8 cellular contexts compared by ENCODE assay signal in genomic region chr16:30409125-30410060, GRCh38. TPM values are rescaled to one million over a fixed set of nuclear protein-coding genes. Genes with fewer than 3 reads are reported as not detected.
DNase-seq lines count a peak whose midpoint lies in the region; FAIRE-seq and TF ChIP-seq lines count a peak whose summit lies in the region.

No MANE protein-coding gene starts in this region.

- DNase-seq in AG09309 (ENCODE audit: low read depth) (no peak), GM20000 (ENCODE audit: low spot score) (peak; percentile 93), MV-4-11 (lab: John Stamatoyannopoulos, UW) (peak; percentile 79), SK-N-DZ (ENCODE audit: low spot score) (peak; percentile 88), frontal cortex (ENCODE audit: low spot score in 2 of 2) (peak; percentile 81 to 84), osteocyte (ENCODE audit: extremely low spot score, unreplicated experiment) (peak; percentile 97), suprapubic skin (ENCODE audit: low spot score in 2 of 2) (peak; percentile 94)
- peak; percentile 79 to 94 (median 93) for DNase-seq in activated naive CD4-positive, alpha-beta T cell (lab: John Stamatoyannopoulos, UW)

- TF ChIP-seq CTCF in AG09309 (IDR thresholded peaks at IDR 0.05; ENCODE audit: control insufficient read depth, insufficient read depth, low read depth, low read length, missing control alignments): peak; percentile 99
- peak; percentile 98 for TF ChIP-seq CTCF in GM20000 (IDR thresholded peaks at IDR 0.05; ENCODE audit: extremely low read depth, missing control alignments)
- TF ChIP-seq CTCF in osteocyte (IDR thresholded peaks at IDR 0.05): peak; percentile 96
- peak; percentile 84 to 93 for TF ChIP-seq CTCF in suprapubic skin (IDR thresholded peaks at IDR 0.05)

- no peak for TF ChIP-seq EP300 in suprapubic skin (IDR thresholded peaks at IDR 0.05)

- TF ChIP-seq POLR2A in suprapubic skin (IDR thresholded peaks at IDR 0.05): no peak

- WGBS in suprapubic skin: 45% methylated on average over 14 of the region's 15 CpGs

- no peaks in the 10 kb centered on the region for H3K27me3 ChIP-seq in suprapubic skin

- H3K4me3 Mint-ChIP-seq in osteocyte (ENCODE audit: unreplicated experiment): peak overlapping the region; percentile 35

- H3K27me3 Mint-ChIP-seq in osteocyte (ENCODE audit: unreplicated experiment): no peaks in the 10 kb centered on the region

- H3K27ac Mint-ChIP-seq in osteocyte (ENCODE audit: unreplicated experiment): peak overlapping the region; percentile 68

- H3K9me3 Mint-ChIP-seq in osteocyte (ENCODE audit: unreplicated experiment): no peaks in the 10 kb centered on the region

- no peak overlapping the region for H3K27ac ChIP-seq in suprapubic skin

- H3K36me3 ChIP-seq in suprapubic skin: no peaks in the 10 kb centered on the region

- no peak overlapping the region for H3K4me3 ChIP-seq in AG09309 (ENCODE audit: control insufficient read depth, low read depth, low read length)
- no peak overlapping the region for H3K4me3 ChIP-seq in suprapubic skin

- H3K4me1 Mint-ChIP-seq in osteocyte (ENCODE audit: unreplicated experiment): peaks cover 22% of the 10 kb centered on the region

- H3K9me3 ChIP-seq in suprapubic skin: no peaks in the 10 kb centered on the region

- FAIRE-seq in frontal cortex (lab: Jason Lieb, UNC): no peak

- H3K36me3 Mint-ChIP-seq in osteocyte (ENCODE audit: unreplicated experiment): peaks cover 10% of the 10 kb centered on the region

- H3K4me1 ChIP-seq in suprapubic skin: peaks cover 32% of the 10 kb centered on the region

RNA-seq across cellular contexts. Expression of gene ZNF771, which starts 2.0 kb away (rescaled TPM):
- polyA plus RNA-seq in SK-N-DZ (2014; cell fraction: cytosol; rRNA removed): 27.7 and 40.1 TPM in 2 replicates
- 21.8 and 34.0 TPM in 2 replicates for polyA plus RNA-seq in SK-N-DZ (2014; cell fraction: nucleus; rRNA removed)
- total RNA-seq in frontal cortex (9.0 TPM), osteocyte (12.6 and 12.7 TPM in 2 replicates), suprapubic skin (10 to 100 TPM in 1 of 4 donors, 1 to 10 TPM in 3; 4.9 to 14.3 (median 7.3) TPM)

RNA-seq across cellular contexts. Expression of gene ZNF48, which starts 14.2 kb away (rescaled TPM):
- 35.7 and 36.2 TPM in 2 replicates for polyA plus RNA-seq in SK-N-DZ (2014; cell fraction: cytosol; rRNA removed)
- polyA plus RNA-seq in SK-N-DZ (2014; cell fraction: nucleus; rRNA removed): 28.7 and 38.1 TPM in 2 replicates
- total RNA-seq in frontal cortex (39.9 TPM), osteocyte (12.7 and 13.2 TPM in 2 replicates), suprapubic skin (10 to 100 TPM in 1 of 4 donors, 1 to 10 TPM in 3; 6.3 to 12.1 (median 8.1) TPM)

RNA-seq across cellular contexts. Expression of gene DCTPP1, which starts 20.4 kb away (rescaled TPM):
- polyA plus RNA-seq in SK-N-DZ (2014; cell fraction: cytosol; rRNA removed): 128 and 179 TPM in 2 replicates
- 78.1 and 78.2 TPM in 2 replicates for polyA plus RNA-seq in SK-N-DZ (2014; cell fraction: nucleus; rRNA removed)
- 28.9 TPM for total RNA-seq in frontal cortex
- total RNA-seq in osteocyte: 26.8 and 30.3 TPM in 2 replicates
- total RNA-seq in suprapubic skin: 10 to 100 TPM; 17.2 to 26.0 (median 20.0) TPM

RNA-seq across cellular contexts. Expression of gene SEPTIN1, which starts 27.0 kb away (rescaled TPM):
- 2.5 TPM in 1 of 2 replicates, not detected in the other for polyA plus RNA-seq in SK-N-DZ (2014; cell fraction: cytosol; rRNA removed)
- 0.23 and 0.26 TPM in 2 replicates for polyA plus RNA-seq in SK-N-DZ (2014; cell fraction: nucleus; rRNA removed)
- not detected for total RNA-seq in frontal cortex
- total RNA-seq in osteocyte: 1.5 and 2.0 TPM in 2 replicates
- total RNA-seq in suprapubic skin: 1 to 10 TPM in 2 of 4 donors, under 1 TPM in 1, not detected in 1; 0.52 to 2.3 (median 1.3) TPM

RNA-seq across cellular contexts. Expression of gene MYL11, which starts 34.8 kb away (rescaled TPM):
- not detected in 2 replicates for polyA plus RNA-seq in SK-N-DZ (2014; cell fraction: cytosol; rRNA removed)
- 1.5 TPM in 1 of 2 replicates, not detected in the other for polyA plus RNA-seq in SK-N-DZ (2014; cell fraction: nucleus; rRNA removed)
- total RNA-seq in frontal cortex: not detected
- not detected in 2 replicates for total RNA-seq in osteocyte
- not detected for total RNA-seq in suprapubic skin
